Comparison of ENCODE assay signal across 27 cellular contexts in genomic region chrX:98654565-98654964, GRCh38.
"Had no signal": no experiment of that assay in that cellular context is flagged by ENCODE, and none has a peak within 500 bp of the region (broad histone marks: within the 10 kb centered on the region; RNA-seq: fewer than 3 reads in every experiment).

No MANE protein-coding gene starts in this region.

- H3K36me3 ChIP-seq: esophagus muscularis mucosa, gastrocnemius medialis, heart right ventricle had no signal

- H3K27ac ChIP-seq: body of pancreas, esophagus muscularis mucosa, foreskin keratinocyte, gastrocnemius medialis, heart right ventricle had no signal

- H3K4me1 ChIP-seq: body of pancreas, esophagus muscularis mucosa, foreskin keratinocyte, gastrocnemius medialis, heart right ventricle had no signal

- H3K9me3 ChIP-seq: body of pancreas, esophagus muscularis mucosa, gastrocnemius medialis, heart right ventricle had no signal

- ATAC-seq: activated CD4-positive, alpha-beta T cell treated with anti-CD3 and anti-CD28 coated beads for 36 hours; activated CD8-positive, alpha-beta T cell treated with anti-CD3 and anti-CD28 coated beads, Interleukin-2, amount 10 ng/mL, durations not matched to agents 7 days and 5 days; activated T-cell treated with anti-CD3 and anti-CD28 coated beads, Interleukin-2, amount 50 U/mL, for 72 hours; body of pancreas; effector memory CD8-positive, alpha-beta T cell; foreskin keratinocyte; gastrocnemius medialis; heart right ventricle had no signal

- H3K27me3 ChIP-seq: body of pancreas, esophagus muscularis mucosa, foreskin keratinocyte, gastrocnemius medialis had no signal

- H3K4me3 ChIP-seq: body of pancreas, esophagus muscularis mucosa, gastrocnemius medialis, heart right ventricle had no signal

- DNase-seq: activated CD4-positive, alpha-beta memory T cell treated with anti-CD3 and anti-CD28 coated beads for 36 hours; activated CD4-positive, alpha-beta T cell treated with anti-CD3 and anti-CD28 coated beads for 36 hours; activated CD4-positive, alpha-beta T cell treated with anti-CD3 and anti-CD28 coated beads, Interleukin-2, amount 10 ng/mL, durations not matched to agents 24 days and 14 days; activated CD4-positive, CD25-positive, alpha-beta regulatory T cell; activated CD4-positive, CD25-positive, alpha-beta regulatory T cell treated with anti-CD3 and anti-CD28 coated beads, Interleukin-2, amount 50 U/mL, for 72 hours; activated CD8-positive, alpha-beta memory T cell treated with anti-CD3 and anti-CD28 coated beads, Interleukin-2, amount 50 U/mL, for 48 hours; activated CD8-positive, alpha-beta T cell treated with anti-CD3 and anti-CD28 coated beads, Interleukin-2, amount 10 ng/mL, durations not matched to agents 7 days and 5 days; activated gamma-delta T cell; activated naive CD4-positive, alpha-beta T cell; activated naive CD4-positive, alpha-beta T cell treated with anti-CD3 and anti-CD28 coated beads, Interleukin-2, amount 10 ng/mL, durations not matched to agents 7 days and 5 days; activated T-cell treated with anti-CD3 and anti-CD28 coated beads for 4 hours; activated T-cell treated with anti-CD3 and anti-CD28 coated beads, Interleukin-2, amount 50 U/mL, for 24 hours; activated T-cell treated with anti-CD3 and anti-CD28 coated beads, Interleukin-2, amount 50 U/mL, for 72 hours; amniotic stem cell; anterior cingulate cortex; body of pancreas; caudate nucleus; cortex of kidney; dermis blood vessel endothelial cell; effector CD4-positive, alpha-beta T cell; effector memory CD8-positive, alpha-beta T cell; erythroblast; foreskin keratinocyte; gastrocnemius medialis; heart right ventricle; T-helper 2 cell had no signal
